Comparison of ENCODE assay signal across 14 cellular contexts in the genomic region with DNA sequence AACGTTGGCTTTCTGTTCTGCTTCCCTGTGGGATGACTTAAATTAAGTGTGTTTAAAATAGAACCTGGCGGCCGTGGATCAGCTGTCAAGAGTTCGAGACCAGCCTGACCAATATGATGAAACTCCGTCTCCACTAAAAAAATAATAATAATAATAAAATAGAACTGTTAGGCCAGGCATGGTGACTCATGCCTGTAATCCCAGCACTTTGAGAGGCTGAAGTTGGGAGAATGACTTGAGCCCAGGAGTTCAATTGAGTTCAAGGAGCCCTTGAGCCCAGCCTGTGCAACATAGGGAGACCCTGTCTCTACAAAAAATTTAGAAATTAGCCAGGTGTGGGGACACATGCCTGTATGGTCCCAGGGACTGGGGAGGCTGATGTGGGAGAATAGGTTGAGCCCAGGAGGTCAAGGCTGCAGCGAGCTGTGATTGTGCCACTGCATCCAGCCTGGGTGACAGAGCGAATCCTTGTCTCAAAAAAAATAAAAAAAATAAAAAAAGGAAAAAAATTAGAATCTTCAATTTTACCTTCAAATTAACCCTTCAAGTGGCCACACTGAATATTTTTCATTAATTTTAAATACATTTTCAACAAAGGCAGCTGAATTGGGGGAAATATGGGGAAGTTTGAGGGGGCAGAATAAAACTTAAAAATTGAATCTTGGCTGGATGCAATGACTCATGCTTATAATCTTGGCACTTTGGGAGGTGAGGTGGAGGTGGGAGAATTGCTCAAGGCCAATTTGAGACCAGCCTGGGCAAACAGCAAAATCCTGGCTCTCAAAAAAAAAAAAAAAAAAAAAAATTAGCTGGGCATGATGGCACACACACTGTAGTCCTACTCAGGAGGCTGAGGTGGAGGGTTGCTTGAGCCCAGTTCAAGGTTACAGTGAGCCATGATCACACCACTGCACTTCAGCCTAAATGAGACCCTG. TPM values are rescaled to one million over a fixed set of nuclear protein-coding genes. Genes with fewer than 3 reads are reported as not detected.
DNase-seq lines count a peak whose midpoint lies in the region; ATAC-seq, FAIRE-seq and TF ChIP-seq lines count a peak whose summit lies in the region.
"Had no signal": no experiment of that assay in that cellular context is flagged by ENCODE, and none has a peak within 500 bp of the region (broad histone marks: within the 10 kb centered on the region; RNA-seq: fewer than 3 reads in every experiment).

No MANE protein-coding gene starts in this region.

- WGBS in pancreas, 2 donors, result 57 to 66% methylated on average over 7 of the region's 7 CpGs

- H3K36me3 Mint-ChIP-seq in Calu3 (ENCODE audit: insufficient read depth, unreplicated experiment), result peaks cover 9% of the 10 kb centered on the region
- H3K36me3 Mint-ChIP-seq in mesothelial cell of epicardium, result peaks cover 13% of the 10 kb centered on the region

- H3K4me3 Mint-ChIP-seq in Calu3 (ENCODE audit: low read depth, unreplicated experiment) (no peak overlapping the region), mesothelial cell of epicardium (no peak overlapping the region)
- H3K4me3 Mint-ChIP-seq: activated naive CD8-positive, alpha-beta T cell; IgD-negative memory B cell; WTC11 had no signal

- intact Hi-C loops in Calu3 (cut with micrococcal nuclease; ENCODE audit: unreplicated experiment), result no loop called here
- intact Hi-C loops in pancreas (cut with DNase I), result no loop called here
- intact Hi-C loops in kidney (cut with DNase I), result no loop called here

- ATAC-seq in pancreas, result peak; percentile 71 to 81 (median 78)

- no peak overlapping the region for H3K9ac ChIP-seq in kidney (ENCODE audit: low read length in 2 of 2)

- H3K36me3 ChIP-seq in pancreas (no peaks in the 10 kb centered on the region), kidney (ENCODE audit: control insufficient read depth in 1 of 2, insufficient read depth in 2 of 2, low read length in 2 of 2) (no peaks in the 10 kb centered on the region)

- no peaks in the 10 kb centered on the region for H3K9me3 ChIP-seq in pancreas
- no peaks in the 10 kb centered on the region for H3K9me3 ChIP-seq in kidney (ENCODE audit: control insufficient read depth in 1 of 2, low read length in 2 of 2)

- H3K9me3 Mint-ChIP-seq in Calu3 (ENCODE audit: low read depth, unreplicated experiment), result no peaks in the 10 kb centered on the region
- no peaks in the 10 kb centered on the region for H3K9me3 Mint-ChIP-seq in mesothelial cell of epicardium
- H3K9me3 Mint-ChIP-seq: IgD-negative memory B cell had no signal

- TF ChIP-seq CTCF in Calu3 (IDR thresholded peaks at IDR 0.05; ENCODE audit: unreplicated experiment) (no peak), epithelial cell of esophagus (IDR thresholded peaks at IDR 0.05; ENCODE audit: insufficient read depth, low read depth, low read length, missing control alignments) (no peak), pancreas (IDR thresholded peaks at IDR 0.05) (no peak), kidney (IDR thresholded peaks at IDR 0.05; ENCODE audit: borderline replicate concordance, extremely low read depth, insufficient read depth) (no peak), mesothelial cell of epicardium (IDR thresholded peaks at IDR 0.05; ENCODE audit: unreplicated experiment) (no peak)

- no peaks in the 10 kb centered on the region for H3K27me3 ChIP-seq in pancreas

- peaks cover 11 to 31% (median 25%) of the 10 kb centered on the region in 3 donors for H3K4me1 ChIP-seq in pancreas
- H3K4me1 ChIP-seq in kidney (ENCODE audit: control insufficient read depth in 1 of 2, insufficient read depth in 1 of 2, low read depth in 1 of 2, low read length in 2 of 2), result no peaks in the 10 kb centered on the region

- DNase-seq in Calu3, result no peak
- DNase-seq in MV-4-11 (lab: John Stamatoyannopoulos, UW), result peak; percentile 50
- DNase-seq in epithelial cell of esophagus (ENCODE audit: low read depth), result peak; percentile 61
- DNase-seq in pancreas, result peak in 2 of 6 donors; percentile 26 to 56
- DNase-seq in activated T-cell treated with anti-CD3 and anti-CD28 coated beads, Interleukin-2, amount 50 U/mL, for 1 hour, result no peak
- DNase-seq in kidney, result no peak
- DNase-seq in mesothelial cell of epicardium (ENCODE audit: low spot score in 2 of 2, unreplicated experiment in 2 of 2), result no peak
- no peak for DNase-seq in nucleus accumbens (lab: John Stamatoyannopoulos, UW)
- DNase-seq: GDM1, NCI-H1930 had no signal

- CTCF ChIA-PET in Calu3 (lab: Charles Lee), result no interaction called here

- H3K27ac ChIP-seq in pancreas, result peak overlapping the region in 2 of 4 donors; percentile 51 to 70
- no peak overlapping the region for H3K27ac ChIP-seq in kidney (ENCODE audit: low read depth in 2 of 2, low read length in 2 of 2)

- H3K4me3 ChIP-seq in epithelial cell of esophagus (ENCODE audit: low read length), result no peak overlapping the region
- H3K4me3 ChIP-seq in pancreas, result no peak overlapping the region
- no peak overlapping the region for H3K4me3 ChIP-seq in kidney (ENCODE audit: low read length in 2 of 2)

- H3K4me1 Mint-ChIP-seq in Calu3 (ENCODE audit: low read depth, unreplicated experiment), result no peaks in the 10 kb centered on the region
- no peaks in the 10 kb centered on the region for H3K4me1 Mint-ChIP-seq in mesothelial cell of epicardium

- no peak for FAIRE-seq in pancreas (lab: Jason Lieb, UNC)
- no peak for FAIRE-seq in kidney (lab: Jason Lieb, UNC)

- H3K27me3 Mint-ChIP-seq in Calu3 (ENCODE audit: unreplicated experiment) (no peaks in the 10 kb centered on the region), mesothelial cell of epicardium (ENCODE audit: low read depth) (no peaks in the 10 kb centered on the region)
- H3K27me3 Mint-ChIP-seq: activated naive CD8-positive, alpha-beta T cell; IgD-negative memory B cell had no signal

- BruUV-seq in Calu3 (replicated peaks; lab: Mats Ljungman, UMichigan), result TSS peak; percentile 9

- no peak overlapping the region for H3K27ac Mint-ChIP-seq in Calu3 (ENCODE audit: unreplicated experiment)
- no peak overlapping the region for H3K27ac Mint-ChIP-seq in mesothelial cell of epicardium
- H3K27ac Mint-ChIP-seq: activated naive CD8-positive, alpha-beta T cell; IgD-negative memory B cell; WTC11 had no signal

RNA-seq across cellular contexts. Expression of a gene that starts 31.8 kb away (rescaled TPM):
- total RNA-seq in Calu3 (2022) (not detected in 2 replicates), pancreas (1 to 10 TPM in 1 of 6 donors, under 1 TPM in 5; 0.24 to 2.7 (median 0.53) TPM), kidney (not detected), mesothelial cell of epicardium (0.16 to 0.20 TPM (median 0.18 TPM) in 3 replicates)
- polyA plus RNA-seq in pancreas (under 1 TPM; 0.75 to 0.84 TPM), kidney (ENCODE audit: insufficient read depth, low read depth, low replicate concordance) (not detected)
- total RNA-seq: WTC11 had no signal
- polyA plus RNA-seq: BJ, IgD-negative memory B cell had no signal

RNA-seq across cellular contexts. Expression of a gene that starts 36.6 kb away (rescaled TPM):
- total RNA-seq in Calu3 (2022), result 48.2 and 50.5 TPM in 2 replicates
- 10 to 100 TPM; 20.0 to 53.5 (median 34.8) TPM for total RNA-seq in pancreas
- 10 to 100 TPM; 31.1 to 43.7 TPM for polyA plus RNA-seq in pancreas
- total RNA-seq in kidney, result 39.5 TPM
- 48.1 TPM for polyA plus RNA-seq in kidney (ENCODE audit: insufficient read depth, low read depth, low replicate concordance)
- 18.7 to 23.4 TPM (median 19.2 TPM) in 3 replicates for total RNA-seq in mesothelial cell of epicardium

Comparison
In these comparisons a context has a peak if more than half of its experiments do, and no peak if none do; other contexts are left out.
1. DNase-seq: peak in MV-4-11 (single experiment) and epithelial cell of esophagus (single experiment); none in Calu3 (single experiment), activated T-cell treated with anti-CD3 and anti-CD28 coated beads, Interleukin-2, amount 50 U/mL, for 1 hour (single experiment), kidney (single experiment), mesothelial cell of epicardium (0 of 2) and nucleus accumbens (0 of 56).